Comparison of ENCODE assay signal across 9 cellular contexts in the genomic region with DNA sequence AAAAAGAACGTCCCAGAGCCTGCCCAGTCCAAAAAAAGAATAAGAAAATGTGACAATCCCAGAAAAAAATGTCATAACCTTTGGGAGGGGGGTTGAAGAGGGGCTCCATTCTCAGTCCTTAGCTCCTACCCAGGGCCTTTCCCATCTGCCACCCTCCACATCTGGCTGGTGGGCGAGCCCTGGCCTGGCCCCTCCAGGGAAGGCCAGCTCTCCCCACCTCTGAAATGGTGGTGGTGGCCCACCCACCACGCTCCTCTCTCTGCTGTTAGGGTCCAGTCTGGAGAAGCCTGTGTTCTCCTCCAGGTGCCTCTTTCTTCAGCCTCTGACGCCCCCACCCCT. TPM values are rescaled to one million over a fixed set of nuclear protein-coding genes. Genes with fewer than 3 reads are reported as not detected.
DNase-seq lines count a peak whose midpoint lies in the region; ATAC-seq, FAIRE-seq and TF ChIP-seq lines count a peak whose summit lies in the region.
"Had no signal": no experiment of that assay in that cellular context is flagged by ENCODE, and none has a peak within 500 bp of the region (broad histone marks: within the 10 kb centered on the region; RNA-seq: fewer than 3 reads in every experiment).

No MANE protein-coding gene starts in this region.

- no peak overlapping the region for H2AFZ ChIP-seq in HepG2 (ENCODE audit: low read length)

- peaks cover 0 to 8% of the 10 kb centered on the region in 2 donors for H3K36me3 ChIP-seq in adrenal gland (replicated peaks in 1 of 2)
- H3K36me3 ChIP-seq in HepG2 (replicated peaks in 1 of 2; ENCODE audit: control insufficient read depth in 1 of 2, insufficient read depth in 2 of 2, low read length in 2 of 2) = no peaks in the 10 kb centered on the region

- no peak for TF ChIP-seq RAD21 in HepG2 (CRISPR knock-in tag; IDR thresholded peaks at IDR 0.05)

- no peak for DNase-seq in T-helper 1 cell
- DNase-seq in adrenal gland = no peak
- no peak for DNase-seq in HepG2 (ENCODE audit: low spot score)
- DNase-seq in NCI-H2081 treated with DMSO at 0.1 percent for 48 hours (lab: John Stamatoyannopoulos, UW) = no peak
- DNase-seq in left colon = no peak

- no peaks in the 10 kb centered on the region for H3K9me3 Mint-ChIP-seq in T-helper 1 cell treated with Interleukin-12 subunit alpha and Interleukin-12 subunit beta and Interleukin-4 antibody, amounts not matched to agents 30 μg/mL and 1 μg/mL, for 36 hours

- peak overlapping the region; percentile 84 for H3K27ac Mint-ChIP-seq in T-helper 1 cell treated with Interleukin-12 subunit alpha and Interleukin-12 subunit beta and Interleukin-4 antibody, amounts not matched to agents 30 μg/mL and 1 μg/mL, for 36 hours

- H3K4me3 ChIP-seq in adrenal gland (peak overlapping the region; percentile 42 to 94 (median 75)), HepG2 (replicated peaks in 1 of 3; ENCODE audit: insufficient read depth in 1 of 3, low read depth in 2 of 3, low read length in 3 of 3) (peak overlapping the region; percentile 77 to 89 (median 85))

- peak overlapping the region; percentile 93 for H3K4me3 Mint-ChIP-seq in T-helper 1 cell treated with Interleukin-12 subunit alpha and Interleukin-12 subunit beta and Interleukin-4 antibody, amounts not matched to agents 30 μg/mL and 1 μg/mL, for 36 hours

- no peaks in the 10 kb centered on the region for H3K27me3 ChIP-seq in adrenal gland
- H3K27me3 ChIP-seq in HepG2 (ENCODE audit: control insufficient read depth in 1 of 2, insufficient read depth in 2 of 2, low read length in 2 of 2) = peaks cover 1 to 9% of the 10 kb centered on the region in 2 experiments; a peak in 2 of 5 replicates

- H3K27ac ChIP-seq in adrenal gland (peak overlapping the region in 4 of 5 donors; percentile 4 to 90 (median 64)), HepG2 (ENCODE audit: extremely low read length, insufficient read depth, low read length) (no peak overlapping the region), temporal lobe (ENCODE audit: low read depth, low read length) (peak overlapping the region; percentile 74)

- peaks cover 15% of the 10 kb centered on the region for H3K36me3 Mint-ChIP-seq in T-helper 1 cell treated with Interleukin-12 subunit alpha and Interleukin-12 subunit beta and Interleukin-4 antibody, amounts not matched to agents 30 μg/mL and 1 μg/mL, for 36 hours (ENCODE audit: low read depth)

- no peak for TF ChIP-seq EP300 in HepG2 (IDR thresholded peaks at IDR 0.05; ENCODE audit: low read depth in 2 of 2, low read length in 2 of 2)
- no peak for TF ChIP-seq EP300 in HepG2 (CRISPR knock-in tag; IDR thresholded peaks at IDR 0.05; ENCODE audit: borderline replicate concordance)

- in situ Hi-C loops in HepG2 (cut with HindIII; ENCODE audit: extremely low pct_ligation_motif_present, low pct_unique_long_range_greater_than_20kb) = no loop called here

- POLR2A ChIA-PET in HepG2 (lab: Yijun Ruan, JAX) = interaction anchor here (1.0 to 4.9 kb wide), 6 partner anchors 14 to 214 kb away, joined by 3 to 25 read pairs (median 8); a partner anchor contains a TSS

- no peaks in the 10 kb centered on the region for H3K79me2 ChIP-seq in HepG2 (ENCODE audit: insufficient read depth, low read length)

- H3K27me3 Mint-ChIP-seq in T-helper 1 cell treated with Interleukin-12 subunit alpha and Interleukin-12 subunit beta and Interleukin-4 antibody, amounts not matched to agents 30 μg/mL and 1 μg/mL, for 36 hours (ENCODE audit: low read depth) = peaks cover 6% of the 10 kb centered on the region

- peaks cover 9% of the 10 kb centered on the region; the same call in 1 of the 2 replicates for H4K20me1 ChIP-seq in HepG2 (ENCODE audit: insufficient read depth, low read length)

- H3K4me1 ChIP-seq in adrenal gland (replicated peaks in 1 of 2) (peaks cover 10 to 22% of the 10 kb centered on the region in 2 donors), HepG2 (ENCODE audit: insufficient read depth, low read length) (peaks cover 53% of the 10 kb centered on the region)

- TF ChIP-seq POLR2A in adrenal gland (IDR thresholded peaks at IDR 0.05) (no peak), HepG2 (IDR thresholded peaks at IDR 0.05; ENCODE audit: insufficient read depth in 1 of 2, low read depth in 2 of 2, low read length in 2 of 2) (no peak)

- no peaks in the 10 kb centered on the region for H3K9me3 ChIP-seq in adrenal gland (replicated peaks in 1 of 3)
- no peaks in the 10 kb centered on the region for H3K9me3 ChIP-seq in HepG2 (ENCODE audit: low read length)

- intact Hi-C loops in adrenal gland (cut with DNase I) = no loop called here
- intact Hi-C loops in HepG2 (cut with micrococcal nuclease; ENCODE audit: unreplicated experiment) = no loop called here
- intact Hi-C loops in left colon (cut with DNase I, micrococcal nuclease) = no loop called here

- peak overlapping the region; percentile 78 for H3K9ac ChIP-seq in HepG2 (ENCODE audit: insufficient read depth, low read depth, low read length)

- peak overlapping the region; percentile 99 for H3K4me2 ChIP-seq in HepG2 (ENCODE audit: low read depth, low read length)

- no peak for TF ChIP-seq CTCF in adrenal gland (IDR thresholded peaks at IDR 0.05)
- no peak for TF ChIP-seq CTCF in HepG2 (CRISPR knock-in tag; IDR thresholded peaks at IDR 0.05)

- FAIRE-seq in HepG2 (lab: Jason Lieb, UNC) = no peak

- H3K4me1 Mint-ChIP-seq in T-helper 1 cell treated with Interleukin-12 subunit alpha and Interleukin-12 subunit beta and Interleukin-4 antibody, amounts not matched to agents 30 μg/mL and 1 μg/mL, for 36 hours (ENCODE audit: low read depth) = peaks cover 20% of the 10 kb centered on the region

- no peak for ATAC-seq in HepG2
- ATAC-seq in GM18870 (IDR thresholded peaks at IDR 0.05; ENCODE audit: unreplicated experiment) = no peak
- ATAC-seq in left colon = no peak

- WGBS in adrenal gland, 4 donors = 27 to 33% (median 31%) methylated on average over 3 to 4 of the region's 4 CpGs
- WGBS in HepG2 (ENCODE audit: low lambda C conversion rate) = 28% methylated on average over 4 of the region's 4 CpGs

- CTCF ChIA-PET in HepG2 (lab: Yijun Ruan, JAX; ENCODE audit: low intra/inter-chr PET ratio, low total read pairs) = no interaction called here

- TSS peak; percentile 65 for BruUV-seq in HepG2 (replicated peaks; lab: Mats Ljungman, UMichigan)

RNA-seq across cellular contexts. Expression of a gene that starts 0.4 kb away (rescaled TPM):
- total RNA-seq in adrenal gland = 10 to 100 TPM; 12.5 to 42.0 (median 17.6) TPM
- 10 to 100 TPM in 2 of 3 donors, 1 to 10 TPM in 1; 3.0 to 13.5 (median 12.4) TPM for polyA plus RNA-seq in adrenal gland
- 10.2 and 10.7 TPM in 2 replicates for total RNA-seq in HepG2 (2016; rRNA removed; fragmentation: Illumina TruSeq; extraction: Trizol)
- 8.3 and 13.6 TPM in 2 replicates for total RNA-seq in HepG2 (2016; cell fraction: cytosol; rRNA removed; fragmentation: Illumina TruSeq; extraction: Trizol; ENCODE audit: low read depth)
- total RNA-seq in HepG2 (2016; cell fraction: insoluble cytoplasmic fraction; rRNA removed; fragmentation: Illumina TruSeq; extraction: Trizol) = 9.9 and 10.3 TPM in 2 replicates
- 24.1 and 24.7 TPM in 2 replicates for total RNA-seq in HepG2 (2016; cell fraction: membrane; rRNA removed; fragmentation: Illumina TruSeq; extraction: Trizol)
- 7.0 and 7.6 TPM in 2 replicates for total RNA-seq in HepG2 (2016; cell fraction: nucleus; rRNA removed; fragmentation: Illumina TruSeq; extraction: Trizol)
- 11.9 and 14.7 TPM in 2 replicates for polyA plus RNA-seq in HepG2 (2011; rRNA removed)
- 11.7 and 19.3 TPM in 2 replicates for polyA plus RNA-seq in HepG2 (2011; cell fraction: cytosol; rRNA removed)
- 12.6 and 13.6 TPM in 2 replicates for polyA plus RNA-seq in HepG2 (2011; cell fraction: nucleus; rRNA removed)
- 4.4 and 6.8 TPM in 2 replicates for polyA plus RNA-seq in HepG2 (2012)
- 18.0 and 22.1 TPM in 2 replicates for polyA plus RNA-seq in HepG2 (2016; cell fraction: cytosol; fragmentation: Illumina TruSeq; extraction: Trizol; ENCODE audit: low read depth)
- polyA plus RNA-seq in HepG2 (2016; cell fraction: insoluble cytoplasmic fraction; fragmentation: Illumina TruSeq; extraction: Trizol; ENCODE audit: low read depth) = 14.2 and 16.6 TPM in 2 replicates
- 25.0 and 29.7 TPM in 2 replicates for polyA plus RNA-seq in HepG2 (2016; cell fraction: membrane; fragmentation: Illumina TruSeq; extraction: Trizol; ENCODE audit: low read depth)
- 9.7 and 10.6 TPM in 2 replicates for polyA plus RNA-seq in HepG2 (2016; cell fraction: nucleus; fragmentation: Illumina TruSeq; extraction: Trizol; ENCODE audit: insufficient read depth, low read depth)
- polyA minus RNA-seq in HepG2 (2011; rRNA and poly(A)+ RNA removed; ENCODE audit: low replicate concordance) = 15.8 and 18.5 TPM in 2 replicates
- polyA minus RNA-seq in HepG2 (2011; cell fraction: cytosol; rRNA and poly(A)+ RNA removed) = 8.1 and 9.1 TPM in 2 replicates
- 4.5 and 5.5 TPM in 2 replicates for polyA minus RNA-seq in HepG2 (2011; cell fraction: nucleus; rRNA and poly(A)+ RNA removed)
- total RNA-seq in temporal lobe = 4.9 TPM
- total RNA-seq in left colon = 1 to 10 TPM; 3.4 to 5.9 TPM

RNA-seq across cellular contexts. Expression of a gene that starts 1.0 kb away (rescaled TPM):
- total RNA-seq in adrenal gland = 1 to 10 TPM; 1.6 to 5.7 (median 3.1) TPM
- polyA plus RNA-seq in adrenal gland = 1 to 10 TPM in 1 of 3 donors, under 1 TPM in 2; 0.24 to 1.6 (median 0.88) TPM
- total RNA-seq in HepG2 (2016; rRNA removed; fragmentation: Illumina TruSeq; extraction: Trizol) = 0.27 and 0.35 TPM in 2 replicates
- total RNA-seq in HepG2 (2016; cell fraction: cytosol; rRNA removed; fragmentation: Illumina TruSeq; extraction: Trizol; ENCODE audit: low read depth) = not detected in 2 replicates
- total RNA-seq in HepG2 (2016; cell fraction: insoluble cytoplasmic fraction; rRNA removed; fragmentation: Illumina TruSeq; extraction: Trizol) = 0.16 and 0.56 TPM in 2 replicates
- total RNA-seq in HepG2 (2016; cell fraction: membrane; rRNA removed; fragmentation: Illumina TruSeq; extraction: Trizol) = 0.12 and 0.14 TPM in 2 replicates
- total RNA-seq in HepG2 (2016; cell fraction: nucleus; rRNA removed; fragmentation: Illumina TruSeq; extraction: Trizol) = 0.25 and 0.28 TPM in 2 replicates
- 0.71 and 0.77 TPM in 2 replicates for polyA plus RNA-seq in HepG2 (2011; rRNA removed)
- polyA plus RNA-seq in HepG2 (2011; cell fraction: cytosol; rRNA removed) = 0.37 and 0.86 TPM in 2 replicates
- polyA plus RNA-seq in HepG2 (2011; cell fraction: nucleus; rRNA removed) = 0.99 and 1.1 TPM in 2 replicates
- polyA plus RNA-seq in HepG2 (2012) = 0.28 and 0.56 TPM in 2 replicates
- not detected in 2 replicates for polyA plus RNA-seq in HepG2 (2016; cell fraction: cytosol; fragmentation: Illumina TruSeq; extraction: Trizol; ENCODE audit: low read depth)
- 0.32 and 0.40 TPM in 2 replicates for polyA plus RNA-seq in HepG2 (2016; cell fraction: insoluble cytoplasmic fraction; fragmentation: Illumina TruSeq; extraction: Trizol; ENCODE audit: low read depth)
- 0.08 TPM in 1 of 2 replicates, not detected in the other for polyA plus RNA-seq in HepG2 (2016; cell fraction: membrane; fragmentation: Illumina TruSeq; extraction: Trizol; ENCODE audit: low read depth)
- polyA plus RNA-seq in HepG2 (2016; cell fraction: nucleus; fragmentation: Illumina TruSeq; extraction: Trizol; ENCODE audit: insufficient read depth, low read depth) = 0.33 and 0.61 TPM in 2 replicates
- polyA minus RNA-seq in HepG2 (2011; rRNA and poly(A)+ RNA removed; ENCODE audit: low replicate concordance) = 0.14 and 3.0 TPM in 2 replicates
- 0.59 and 0.62 TPM in 2 replicates for polyA minus RNA-seq in HepG2 (2011; cell fraction: cytosol; rRNA and poly(A)+ RNA removed)
- 0.13 and 0.25 TPM in 2 replicates for polyA minus RNA-seq in HepG2 (2011; cell fraction: nucleus; rRNA and poly(A)+ RNA removed)
- total RNA-seq in temporal lobe = 8.4 TPM
- under 1 TPM; 0.15 to 0.17 TPM for total RNA-seq in left colon

RNA-seq across cellular contexts. Expression of a gene that starts 5.3 kb away (rescaled TPM):
- total RNA-seq in adrenal gland (under 1 TPM in 1 of 8 donors, not detected in 7; 0.28 TPM), HepG2 (2016; rRNA removed; fragmentation: Illumina TruSeq; extraction: Trizol) (not detected in 2 replicates), temporal lobe (0.74 TPM), left colon (not detected)
- polyA plus RNA-seq in adrenal gland (1 to 10 TPM in 2 of 3 donors, not detected in 1; 1.1 to 1.2 TPM), HepG2 (2011; rRNA removed) (not detected in 2 replicates)
- 0.51 TPM in 1 of 2 replicates, not detected in the other for total RNA-seq in HepG2 (2016; cell fraction: cytosol; rRNA removed; fragmentation: Illumina TruSeq; extraction: Trizol; ENCODE audit: low read depth)
- total RNA-seq in HepG2 (2016; cell fraction: insoluble cytoplasmic fraction; rRNA removed; fragmentation: Illumina TruSeq; extraction: Trizol) = 0.15 TPM in 1 of 2 replicates, not detected in the other
- 0.22 TPM in 1 of 2 replicates, not detected in the other for total RNA-seq in HepG2 (2016; cell fraction: membrane; rRNA removed; fragmentation: Illumina TruSeq; extraction: Trizol)
- total RNA-seq in HepG2 (2016; cell fraction: nucleus; rRNA removed; fragmentation: Illumina TruSeq; extraction: Trizol) = not detected in 2 replicates
- polyA plus RNA-seq in HepG2 (2011; cell fraction: cytosol; rRNA removed) = not detected in 2 replicates
- not detected in 2 replicates for polyA plus RNA-seq in HepG2 (2011; cell fraction: nucleus; rRNA removed)
- polyA plus RNA-seq in HepG2 (2012) = not detected in 2 replicates
- 0.41 and 0.44 TPM in 2 replicates for polyA plus RNA-seq in HepG2 (2016; cell fraction: cytosol; fragmentation: Illumina TruSeq; extraction: Trizol; ENCODE audit: low read depth)
- not detected in 2 replicates for polyA plus RNA-seq in HepG2 (2016; cell fraction: insoluble cytoplasmic fraction; fragmentation: Illumina TruSeq; extraction: Trizol; ENCODE audit: low read depth)
- polyA plus RNA-seq in HepG2 (2016; cell fraction: membrane; fragmentation: Illumina TruSeq; extraction: Trizol; ENCODE audit: low read depth) = not detected in 2 replicates
- polyA plus RNA-seq in HepG2 (2016; cell fraction: nucleus; fragmentation: Illumina TruSeq; extraction: Trizol; ENCODE audit: insufficient read depth, low read depth) = not detected in 2 replicates
- polyA minus RNA-seq in HepG2 (2011; rRNA and poly(A)+ RNA removed; ENCODE audit: low replicate concordance) = not detected in 2 replicates
- not detected in 2 replicates for polyA minus RNA-seq in HepG2 (2011; cell fraction: cytosol; rRNA and poly(A)+ RNA removed)
- not detected in 2 replicates for polyA minus RNA-seq in HepG2 (2011; cell fraction: nucleus; rRNA and poly(A)+ RNA removed)
- total RNA-seq: A172 had no signal

RNA-seq across cellular contexts. Expression of a gene that starts 15.9 kb away (rescaled TPM):
- total RNA-seq in adrenal gland (10 to 100 TPM; 12.6 to 78.6 (median 53.7) TPM), HepG2 (2016; rRNA removed; fragmentation: Illumina TruSeq; extraction: Trizol) (25.9 and 33.7 TPM in 2 replicates), temporal lobe (30.0 TPM), left colon (1 to 10 TPM; 7.9 to 9.9 TPM)
- polyA plus RNA-seq in adrenal gland (100 to 1,000 TPM in 2 of 3 donors, 10 to 100 TPM in 1; 19.6 to 184 (median 132) TPM), HepG2 (2011; rRNA removed) (28.1 and 36.8 TPM in 2 replicates)
- total RNA-seq in HepG2 (2016; cell fraction: cytosol; rRNA removed; fragmentation: Illumina TruSeq; extraction: Trizol; ENCODE audit: low read depth) = 58.0 and 75.2 TPM in 2 replicates
- total RNA-seq in HepG2 (2016; cell fraction: insoluble cytoplasmic fraction; rRNA removed; fragmentation: Illumina TruSeq; extraction: Trizol) = 25.2 and 31.6 TPM in 2 replicates
- total RNA-seq in HepG2 (2016; cell fraction: membrane; rRNA removed; fragmentation: Illumina TruSeq; extraction: Trizol) = 54.3 and 70.5 TPM in 2 replicates
- 19.6 and 25.2 TPM in 2 replicates for total RNA-seq in HepG2 (2016; cell fraction: nucleus; rRNA removed; fragmentation: Illumina TruSeq; extraction: Trizol)
- polyA plus RNA-seq in HepG2 (2011; cell fraction: cytosol; rRNA removed) = 22.9 and 25.9 TPM in 2 replicates
- polyA plus RNA-seq in HepG2 (2011; cell fraction: nucleus; rRNA removed) = 101 and 106 TPM in 2 replicates
- polyA plus RNA-seq in HepG2 (2012) = 70.9 and 75.4 TPM in 2 replicates
- polyA plus RNA-seq in HepG2 (2016; cell fraction: cytosol; fragmentation: Illumina TruSeq; extraction: Trizol; ENCODE audit: low read depth) = 308 and 317 TPM in 2 replicates
- polyA plus RNA-seq in HepG2 (2016; cell fraction: insoluble cytoplasmic fraction; fragmentation: Illumina TruSeq; extraction: Trizol; ENCODE audit: low read depth) = 54.5 and 74.5 TPM in 2 replicates
- 232 and 236 TPM in 2 replicates for polyA plus RNA-seq in HepG2 (2016; cell fraction: membrane; fragmentation: Illumina TruSeq; extraction: Trizol; ENCODE audit: low read depth)
- 80.5 and 83.8 TPM in 2 replicates for polyA plus RNA-seq in HepG2 (2016; cell fraction: nucleus; fragmentation: Illumina TruSeq; extraction: Trizol; ENCODE audit: insufficient read depth, low read depth)
- 42.1 and 65.5 TPM in 2 replicates for polyA minus RNA-seq in HepG2 (2011; rRNA and poly(A)+ RNA removed; ENCODE audit: low replicate concordance)
- polyA minus RNA-seq in HepG2 (2011; cell fraction: cytosol; rRNA and poly(A)+ RNA removed) = 21.6 and 27.5 TPM in 2 replicates
- 32.7 and 36.6 TPM in 2 replicates for polyA minus RNA-seq in HepG2 (2011; cell fraction: nucleus; rRNA and poly(A)+ RNA removed)

RNA-seq across cellular contexts. Expression of a gene that starts 28.5 kb away (rescaled TPM):
- total RNA-seq in adrenal gland (under 1 TPM in 2 of 8 donors, not detected in 6; 0.34 to 0.42 TPM), HepG2 (2016; rRNA removed; fragmentation: Illumina TruSeq; extraction: Trizol) (not detected in 2 replicates), temporal lobe (not detected), left colon (not detected)
- polyA plus RNA-seq in adrenal gland (under 1 TPM in 2 of 3 donors, not detected in 1; 0.18 to 0.32 TPM), HepG2 (2011; rRNA removed) (not detected in 2 replicates)
- not detected in 2 replicates for total RNA-seq in HepG2 (2016; cell fraction: cytosol; rRNA removed; fragmentation: Illumina TruSeq; extraction: Trizol; ENCODE audit: low read depth)
- not detected in 2 replicates for total RNA-seq in HepG2 (2016; cell fraction: insoluble cytoplasmic fraction; rRNA removed; fragmentation: Illumina TruSeq; extraction: Trizol)
- not detected in 2 replicates for total RNA-seq in HepG2 (2016; cell fraction: membrane; rRNA removed; fragmentation: Illumina TruSeq; extraction: Trizol)
- not detected in 2 replicates for total RNA-seq in HepG2 (2016; cell fraction: nucleus; rRNA removed; fragmentation: Illumina TruSeq; extraction: Trizol)
- not detected in 2 replicates for polyA plus RNA-seq in HepG2 (2011; cell fraction: cytosol; rRNA removed)
- polyA plus RNA-seq in HepG2 (2011; cell fraction: nucleus; rRNA removed) = not detected in 2 replicates
- not detected in 2 replicates for polyA plus RNA-seq in HepG2 (2012)
- not detected in 2 replicates for polyA plus RNA-seq in HepG2 (2016; cell fraction: cytosol; fragmentation: Illumina TruSeq; extraction: Trizol; ENCODE audit: low read depth)
- polyA plus RNA-seq in HepG2 (2016; cell fraction: insoluble cytoplasmic fraction; fragmentation: Illumina TruSeq; extraction: Trizol; ENCODE audit: low read depth) = not detected in 2 replicates
- polyA plus RNA-seq in HepG2 (2016; cell fraction: membrane; fragmentation: Illumina TruSeq; extraction: Trizol; ENCODE audit: low read depth) = not detected in 2 replicates
- not detected in 2 replicates for polyA plus RNA-seq in HepG2 (2016; cell fraction: nucleus; fragmentation: Illumina TruSeq; extraction: Trizol; ENCODE audit: insufficient read depth, low read depth)
- polyA minus RNA-seq in HepG2 (2011; rRNA and poly(A)+ RNA removed; ENCODE audit: low replicate concordance) = not detected in 2 replicates
- polyA minus RNA-seq in HepG2 (2011; cell fraction: cytosol; rRNA and poly(A)+ RNA removed) = not detected in 2 replicates
- polyA minus RNA-seq in HepG2 (2011; cell fraction: nucleus; rRNA and poly(A)+ RNA removed) = not detected in 2 replicates
- total RNA-seq: A172 had no signal
